ENCODE assay signal across 8 cellular contexts in genomic region chr5:54309751-54310432, GRCh38. TPM values are rescaled to one million over a fixed set of nuclear protein-coding genes. Genes with fewer than 3 reads are reported as not detected.
DNase-seq lines count a peak whose midpoint lies in the region; ATAC-seq and TF ChIP-seq lines count a peak whose summit lies in the region.

No MANE protein-coding gene starts in this region.

- ATAC-seq in GM21526 (IDR thresholded peaks at IDR 0.05; ENCODE audit: low FRiP score, unreplicated experiment) (peak; percentile 32), left lobe of liver (peak; percentile 56)

- H3K4me3 ChIP-seq in WI38 (ENCODE audit: low read depth, low read length): peak overlapping the region; percentile 91
- peak overlapping the region; percentile 89 for H3K4me3 ChIP-seq in colonic mucosa

- intact Hi-C loops in colonic mucosa (cut with DNase I): no loop called here

- H3K36me3 ChIP-seq in colonic mucosa: no peaks in the 10 kb centered on the region

- H3K9ac ChIP-seq in colonic mucosa (ENCODE audit: low read depth in 2 of 2, low read length in 2 of 2): peak overlapping the region; percentile 88 to 97

- no peaks in the 10 kb centered on the region for H3K4me1 ChIP-seq in colonic mucosa

- H3K27me3 ChIP-seq in colonic mucosa: no peaks in the 10 kb centered on the region

- peak overlapping the region; percentile 93 for H3K27ac ChIP-seq in colonic mucosa

- TF ChIP-seq CTCF in WI38 (IDR thresholded peaks at IDR 0.05; ENCODE audit: low read depth, low read length): no peak
- TF ChIP-seq CTCF in colonic mucosa (IDR thresholded peaks at IDR 0.05): no peak

- DNase-seq in EL (peak; percentile 47), HT1080 (ENCODE audit: low read depth) (peak; percentile 37), colonic mucosa (peak; percentile 61), left lobe of liver (ENCODE audit: low spot score) (peak; percentile 61), NCI-H1436 (lab: John Stamatoyannopoulos, UW) (no peak)
- DNase-seq in stimulated activated CD4-positive, alpha-beta T cell treated with anti-CD3 and anti-CD28 coated beads, Interleukin-4, amount 100 ng/mL, for 1 hour: peak; percentile 29

- H3K9me3 ChIP-seq in colonic mucosa: no peaks in the 10 kb centered on the region

RNA-seq across cellular contexts. Expression of gene ARL15, which starts 0.5 kb away (rescaled TPM):
- total RNA-seq in HT1080 (2014; rRNA removed; shearing (Covaris generic)): 7.2 and 7.9 TPM in 2 replicates
- 9.7 and 11.8 TPM in 2 replicates for polyA plus RNA-seq in HT1080 (2015; cell fraction: cytosol; rRNA removed)
- 5.8 and 7.3 TPM in 2 replicates for polyA plus RNA-seq in HT1080 (2015; cell fraction: nucleus; rRNA removed)
- 10 to 100 TPM; 18.4 to 35.1 TPM for total RNA-seq in colonic mucosa
- 6.0 TPM for total RNA-seq in left lobe of liver
